In the genomic region with DNA sequence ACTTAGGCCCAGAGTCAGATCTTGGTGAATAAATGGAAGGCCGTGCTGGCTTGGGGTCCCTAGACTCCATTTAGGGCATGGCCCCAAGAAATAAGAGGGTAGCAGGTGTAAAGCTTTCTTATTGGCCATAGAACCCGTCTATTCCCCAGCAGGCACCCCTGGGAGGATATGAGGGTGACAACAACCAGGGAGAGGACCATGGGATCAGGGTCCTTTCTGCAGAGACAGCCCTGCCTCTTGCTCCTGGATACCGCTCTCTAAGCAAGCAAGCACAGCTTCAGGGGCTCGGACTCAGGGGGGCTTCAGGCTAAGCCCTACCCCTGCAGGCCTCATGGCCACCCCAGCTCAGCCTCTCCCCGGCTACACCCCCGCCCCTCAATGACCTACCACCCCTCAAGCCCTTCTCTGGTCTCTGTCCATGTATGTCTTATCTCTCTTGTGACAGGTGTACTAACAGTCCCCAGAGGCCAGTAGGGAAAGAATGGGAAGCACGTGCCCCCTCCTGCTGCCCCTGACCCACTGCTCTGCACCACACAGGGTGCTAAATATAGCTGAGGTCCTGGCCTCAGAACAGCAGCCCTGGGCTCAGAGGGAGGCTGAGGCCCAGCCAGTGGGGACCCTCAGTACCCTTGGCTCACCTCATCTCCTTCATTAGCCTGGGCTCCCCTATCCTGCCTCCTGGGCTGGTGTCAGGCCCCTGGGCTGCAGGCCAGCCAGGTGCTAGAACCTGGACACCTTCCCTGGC, we compare ENCODE assay signal across 12 cellular contexts. TPM values are rescaled to one million over a fixed set of nuclear protein-coding genes. Genes with fewer than 3 reads are reported as not detected.
DNase-seq lines count a peak whose midpoint lies in the region; ATAC-seq lines count a peak whose summit lies in the region.
"Had no signal": no experiment of that assay in that cellular context is flagged by ENCODE, and none has a peak within 500 bp of the region (broad histone marks: within the 10 kb centered on the region; RNA-seq: fewer than 3 reads in every experiment).

No MANE protein-coding gene starts in this region.

- H3K36me3 Mint-ChIP-seq in activated T-cell treated with anti-CD3 and anti-CD28 coated beads, Interleukin-2, amount 50 U/mL, for 24 hours (ENCODE audit: low read depth), result peaks cover 10% of the 10 kb centered on the region
- peaks cover 8% of the 10 kb centered on the region for H3K36me3 Mint-ChIP-seq in activated naive CD8-positive, alpha-beta T cell treated with anti-CD3 and anti-CD28 coated beads, Interleukin-2, amount 50 U/mL, for 24 hours (ENCODE audit: low read depth)
- no peaks in the 10 kb centered on the region for H3K36me3 Mint-ChIP-seq in immature natural killer cell
- H3K36me3 Mint-ChIP-seq: activated naive CD8-positive, alpha-beta T cell treated with anti-CD3 and anti-CD28 coated beads, Interleukin-2, amount 10 ng/mL, durations not matched to agents 7 days and 5 days had no signal

- no peaks in the 10 kb centered on the region for H3K27me3 Mint-ChIP-seq in activated T-cell treated with anti-CD3 and anti-CD28 coated beads, Interleukin-2, amount 50 U/mL, for 24 hours
- H3K27me3 Mint-ChIP-seq in activated naive CD8-positive, alpha-beta T cell treated with anti-CD3 and anti-CD28 coated beads, Interleukin-2, amount 50 U/mL, for 24 hours, result no peaks in the 10 kb centered on the region
- no peaks in the 10 kb centered on the region for H3K27me3 Mint-ChIP-seq in immature natural killer cell (ENCODE audit: low read depth in 3 of 3)
- H3K27me3 Mint-ChIP-seq: activated naive CD8-positive, alpha-beta T cell treated with anti-CD3 and anti-CD28 coated beads, Interleukin-2, amount 10 ng/mL, durations not matched to agents 7 days and 5 days had no signal

- peak overlapping the region; percentile 62 for H3K27ac Mint-ChIP-seq in activated T-cell treated with anti-CD3 and anti-CD28 coated beads, Interleukin-2, amount 50 U/mL, for 24 hours
- peak overlapping the region; percentile 54 for H3K27ac Mint-ChIP-seq in activated naive CD8-positive, alpha-beta T cell treated with anti-CD3 and anti-CD28 coated beads, Interleukin-2, amount 50 U/mL, for 24 hours
- peak overlapping the region in 5 of 6 donors; percentile 28 to 92 (median 75) for H3K27ac Mint-ChIP-seq in immature natural killer cell
- H3K27ac Mint-ChIP-seq: GM23338 had no signal

- H3K4me3 ChIP-seq in skeletal muscle cell (ENCODE audit: low read depth, low read length), result peak overlapping the region; percentile 4
- H3K4me3 ChIP-seq: body of pancreas, GM23338, uterus had no signal

- peaks cover 3% of the 10 kb centered on the region for H3K9me3 Mint-ChIP-seq in activated T-cell treated with anti-CD3 and anti-CD28 coated beads, Interleukin-2, amount 50 U/mL, for 24 hours
- no peaks in the 10 kb centered on the region for H3K9me3 Mint-ChIP-seq in activated naive CD8-positive, alpha-beta T cell treated with anti-CD3 and anti-CD28 coated beads, Interleukin-2, amount 50 U/mL, for 24 hours
- no peaks in the 10 kb centered on the region for H3K9me3 Mint-ChIP-seq in immature natural killer cell
- H3K9me3 Mint-ChIP-seq: activated naive CD8-positive, alpha-beta T cell treated with anti-CD3 and anti-CD28 coated beads, Interleukin-2, amount 10 ng/mL, durations not matched to agents 7 days and 5 days; GM23338 had no signal

- H3K4me1 Mint-ChIP-seq in activated T-cell treated with anti-CD3 and anti-CD28 coated beads, Interleukin-2, amount 50 U/mL, for 24 hours (ENCODE audit: low read depth), result peaks cover 38% of the 10 kb centered on the region
- H3K4me1 Mint-ChIP-seq in activated naive CD8-positive, alpha-beta T cell treated with anti-CD3 and anti-CD28 coated beads, Interleukin-2, amount 50 U/mL, for 24 hours, result peaks cover 43% of the 10 kb centered on the region
- peaks cover 23 to 28% of the 10 kb centered on the region in 2 donors for H3K4me1 Mint-ChIP-seq in immature natural killer cell

- H3K4me3 Mint-ChIP-seq in activated T-cell treated with anti-CD3 and anti-CD28 coated beads, Interleukin-2, amount 50 U/mL, for 24 hours, result peak overlapping the region; percentile 50
- H3K4me3 Mint-ChIP-seq in activated naive CD8-positive, alpha-beta T cell treated with anti-CD3 and anti-CD28 coated beads, Interleukin-2, amount 50 U/mL, for 24 hours, result peak overlapping the region; percentile 80
- H3K4me3 Mint-ChIP-seq in immature natural killer cell, result no peak overlapping the region
- H3K4me3 Mint-ChIP-seq: activated naive CD8-positive, alpha-beta T cell treated with anti-CD3 and anti-CD28 coated beads, Interleukin-2, amount 10 ng/mL, durations not matched to agents 7 days and 5 days; GM23338 had no signal

- ATAC-seq in activated naive CD8-positive, alpha-beta T cell treated with anti-CD3 and anti-CD28 coated beads, Interleukin-2, amount 50 U/mL, for 24 hours, result no peak
- no peak for ATAC-seq in HG03469 (IDR thresholded peaks at IDR 0.05; ENCODE audit: unreplicated experiment)

- no peak for DNase-seq in activated T-cell treated with anti-CD3 and anti-CD28 coated beads, Interleukin-2, amount 50 U/mL, for 24 hours
- DNase-seq in activated T-cell treated with anti-CD3 and anti-CD28 coated beads, Interleukin-2, amount 50 U/mL, for 48 hours, result no peak
- no peak for DNase-seq in activated naive CD8-positive, alpha-beta T cell treated with anti-CD3 and anti-CD28 coated beads, Interleukin-2, amount 50 U/mL, for 24 hours
- DNase-seq in immature natural killer cell, result no peak
- DNase-seq in skeletal muscle cell (ENCODE audit: low read depth), result no peak
- no peak for DNase-seq in midbrain (lab: John Stamatoyannopoulos, UW)
- no peak for DNase-seq in NCI-H2029 (lab: John Stamatoyannopoulos, UW)
- DNase-seq: activated naive CD8-positive, alpha-beta T cell treated with anti-CD3 and anti-CD28 coated beads, Interleukin-2, amount 10 ng/mL, durations not matched to agents 7 days and 5 days had no signal

RNA-seq across cellular contexts. Expression of gene XIRP1, which starts 1.9 kb away (rescaled TPM):
- under 1 TPM in 2 of 3 donors, not detected in 1; 0.03 to 0.27 TPM for polyA plus RNA-seq in immature natural killer cell
- polyA plus RNA-seq: GM23338 had no signal

RNA-seq across cellular contexts. Expression of gene CSRNP1, which starts 37.1 kb away (rescaled TPM):
- 10 to 100 TPM; 42.1 to 46.6 (median 43.4) TPM for polyA plus RNA-seq in immature natural killer cell

Comparison
In these comparisons a context has a peak if more than half of its experiments do, and no peak if none do; other contexts are left out.
1. H3K4me3 Mint-ChIP-seq: peak in activated T-cell treated with anti-CD3 and anti-CD28 coated beads, Interleukin-2, amount 50 U/mL, for 24 hours (single experiment) and activated naive CD8-positive, alpha-beta T cell treated with anti-CD3 and anti-CD28 coated beads, Interleukin-2, amount 50 U/mL, for 24 hours (single experiment); none in immature natural killer cell (0 of 5).
2. Peak in every context shown above with its lines, with median percentiles within 50 percentile points of each other: H3K27ac Mint-ChIP-seq.